23 cellular contexts compared by ENCODE assay signal in genomic region chr3:51588724-51589123, GRCh38. TPM values are rescaled to one million over a fixed set of nuclear protein-coding genes. Genes with fewer than 3 reads are reported as not detected.
DNase-seq lines count a peak whose midpoint lies in the region; ATAC-seq and TF ChIP-seq lines count a peak whose summit lies in the region.
"Had no signal": no experiment of that assay in that cellular context is flagged by ENCODE, and none has a peak within 500 bp of the region (broad histone marks: within the 10 kb centered on the region; RNA-seq: fewer than 3 reads in every experiment).

No MANE protein-coding gene starts in this region.

- H3K9me3 ChIP-seq in left lung, result no peaks in the 10 kb centered on the region
- H3K9me3 ChIP-seq: HAP-1, Peyer's patch, prostate gland had no signal

- H3K27ac Mint-ChIP-seq in activated CD4-positive, alpha-beta memory T cell treated with anti-CD3 and anti-CD28 coated beads, Interleukin-2, amount 10 ng/mL, durations not matched to agents 7 days and 5 days, result peak overlapping the region; percentile 4
- no peak overlapping the region for H3K27ac Mint-ChIP-seq in activated CD4-positive, alpha-beta memory T cell treated with anti-CD3 and anti-CD28 coated beads for 36 hours
- peak overlapping the region; percentile 45 for H3K27ac Mint-ChIP-seq in central memory CD8-positive, alpha-beta T cell (ENCODE audit: low read depth)
- H3K27ac Mint-ChIP-seq in naive thymus-derived CD8-positive, alpha-beta T cell, result peak overlapping the region in 8 of 10 donors; percentile 1 to 91 (median 34)
- peak overlapping the region in 1 of 2 donors; percentile 76 for H3K27ac Mint-ChIP-seq in T-cell
- H3K27ac Mint-ChIP-seq: activated naive CD8-positive, alpha-beta T cell treated with anti-CD3 and anti-CD28 coated beads, Interleukin-2, amount 50 U/mL, for 24 hours; activated T-cell treated with anti-CD3 and anti-CD28 coated beads, Interleukin-2, amount 50 U/mL, for 72 hours had no signal

- peaks cover 29% of the 10 kb centered on the region for H3K36me3 Mint-ChIP-seq in activated CD4-positive, alpha-beta memory T cell treated with anti-CD3 and anti-CD28 coated beads, Interleukin-2, amount 10 ng/mL, durations not matched to agents 7 days and 5 days (ENCODE audit: low read depth)
- peaks cover 11% of the 10 kb centered on the region for H3K36me3 Mint-ChIP-seq in activated CD4-positive, alpha-beta memory T cell treated with anti-CD3 and anti-CD28 coated beads for 36 hours
- H3K36me3 Mint-ChIP-seq in central memory CD8-positive, alpha-beta T cell (ENCODE audit: insufficient read depth), result peaks cover 22% of the 10 kb centered on the region
- peaks cover 0 to 72% (median 18%) of the 10 kb centered on the region in 3 donors for H3K36me3 Mint-ChIP-seq in naive thymus-derived CD8-positive, alpha-beta T cell
- H3K36me3 Mint-ChIP-seq in T-cell, result peaks cover 36% of the 10 kb centered on the region

- H3K27me3 ChIP-seq in left lung, result no peaks in the 10 kb centered on the region
- H3K27me3 ChIP-seq: Peyer's patch had no signal

- ATAC-seq in central memory CD8-positive, alpha-beta T cell (replicated peaks; ENCODE audit: extremely low read depth, poor library complexity, severe bottlenecking), result no peak
- ATAC-seq in naive thymus-derived CD8-positive, alpha-beta T cell, result no peak
- ATAC-seq in T-cell (replicated peaks in 1 of 4) (no peak), left lung (no peak), HG03354 (IDR thresholded peaks at IDR 0.05; ENCODE audit: poor library complexity, severe bottlenecking, unreplicated experiment) (no peak)
- ATAC-seq: activated naive CD8-positive, alpha-beta T cell treated with anti-CD3 and anti-CD28 coated beads, Interleukin-2, amount 50 U/mL, for 24 hours; activated T-cell treated with anti-CD3 and anti-CD28 coated beads, Interleukin-2, amount 50 U/mL, for 72 hours had no signal

- H3K4me1 ChIP-seq in left lung, result peaks cover 0 to 10% of the 10 kb centered on the region in 2 donors
- H3K4me1 ChIP-seq: HAP-1, Peyer's patch, prostate gland had no signal

- intact Hi-C loops in activated CD4-positive, alpha-beta memory T cell treated with anti-CD3 and anti-CD28 coated beads for 36 hours (cut with micrococcal nuclease), result no loop called here
- intact Hi-C loops in left lung (cut with DNase I), result no loop called here

- H3K4me3 ChIP-seq in left lung, result no peak overlapping the region
- H3K4me3 ChIP-seq: HAP-1, Peyer's patch, prostate gland had no signal

- H3K4me3 Mint-ChIP-seq in activated CD4-positive, alpha-beta memory T cell treated with anti-CD3 and anti-CD28 coated beads, Interleukin-2, amount 10 ng/mL, durations not matched to agents 7 days and 5 days, result no peak overlapping the region
- no peak overlapping the region for H3K4me3 Mint-ChIP-seq in activated CD4-positive, alpha-beta memory T cell treated with anti-CD3 and anti-CD28 coated beads for 36 hours
- H3K4me3 Mint-ChIP-seq in central memory CD8-positive, alpha-beta T cell, result no peak overlapping the region
- H3K4me3 Mint-ChIP-seq in naive thymus-derived CD8-positive, alpha-beta T cell, result peak overlapping the region in 2 of 10 donors; percentile 1 to 27
- H3K4me3 Mint-ChIP-seq in T-cell, result peak overlapping the region in 1 of 3 donors; percentile 22
- H3K4me3 Mint-ChIP-seq: activated naive CD8-positive, alpha-beta T cell treated with anti-CD3 and anti-CD28 coated beads, Interleukin-2, amount 50 U/mL, for 24 hours; activated T-cell treated with anti-CD3 and anti-CD28 coated beads, Interleukin-2, amount 50 U/mL, for 72 hours; brain had no signal

- H3K27me3 Mint-ChIP-seq in activated CD4-positive, alpha-beta memory T cell treated with anti-CD3 and anti-CD28 coated beads, Interleukin-2, amount 10 ng/mL, durations not matched to agents 7 days and 5 days, result no peaks in the 10 kb centered on the region
- no peaks in the 10 kb centered on the region for H3K27me3 Mint-ChIP-seq in activated CD4-positive, alpha-beta memory T cell treated with anti-CD3 and anti-CD28 coated beads for 36 hours
- H3K27me3 Mint-ChIP-seq in central memory CD8-positive, alpha-beta T cell, result no peaks in the 10 kb centered on the region
- H3K27me3 Mint-ChIP-seq in naive thymus-derived CD8-positive, alpha-beta T cell, result no peaks in the 10 kb centered on the region
- H3K27me3 Mint-ChIP-seq in T-cell, result no peaks in the 10 kb centered on the region
- H3K27me3 Mint-ChIP-seq: activated naive CD8-positive, alpha-beta T cell treated with anti-CD3 and anti-CD28 coated beads, Interleukin-2, amount 50 U/mL, for 24 hours; brain had no signal

- POLR2A ChIA-PET in activated CD4-positive, alpha-beta memory T cell treated with anti-CD3 and anti-CD28 coated beads, Interleukin-2, amount 10 ng/mL, durations not matched to agents 7 days and 5 days (lab: Charles Lee), result interaction anchor here (1.0 to 1.6 kb wide), 2 partner anchors 15 to 49 kb away, joined by 3 to 5 read pairs; no protein-coding TSS in a partner anchor
- POLR2A ChIA-PET in activated CD4-positive, alpha-beta memory T cell treated with anti-CD3 and anti-CD28 coated beads for 36 hours (lab: Charles Lee), result no interaction called here
- POLR2A ChIA-PET in naive thymus-derived CD8-positive, alpha-beta T cell (lab: Charles Lee), result interaction anchor here (0.7 kb wide), 1 partner anchor 381 kb away, joined by 4 read pairs; no protein-coding TSS in a partner anchor
- POLR2A ChIA-PET in T-cell (lab: Charles Lee), result interaction anchor here in 1 of 2 donors (0.7 kb wide), 1 partner anchor 16 kb away, joined by 3 read pairs; no protein-coding TSS in a partner anchor

- no peak for DNase-seq in activated CD4-positive, alpha-beta memory T cell treated with anti-CD3 and anti-CD28 coated beads, Interleukin-2, amount 10 ng/mL, durations not matched to agents 7 days and 5 days
- DNase-seq in activated CD4-positive, alpha-beta memory T cell treated with anti-CD3 and anti-CD28 coated beads for 36 hours, result no peak
- DNase-seq in Kasumi-1 (lab: John Stamatoyannopoulos, UW) (peak; percentile 92 to 96), T-cell (no peak), left lung (no peak)
- no peak for DNase-seq in central memory CD8-positive, alpha-beta T cell (ENCODE audit: low spot score in 2 of 2)
- no peak for DNase-seq in naive thymus-derived CD8-positive, alpha-beta T cell
- DNase-seq: activated CD4-positive, alpha-beta T cell treated with anti-CD3 and anti-CD28 coated beads, Interleukin-2, amount 50 U/mL, for 4 hours; activated naive CD8-positive, alpha-beta T cell treated with anti-CD3 and anti-CD28 coated beads, Interleukin-2, amount 50 U/mL, for 24 hours; activated T-cell treated with anti-CD3 and anti-CD28 coated beads, Interleukin-2, amount 50 U/mL, for 72 hours; DMS53; glutamatergic neuron; Karpas-422; midbrain; NCI-H1092 treated with DMSO at 0.1 percent for 48 hours; NCI-H2081; Peyer's patch; stimulated activated CD4-positive, alpha-beta T cell treated with anti-CD3 and anti-CD28 coated beads, Interleukin-1b, Interleukin-23, amount 100 ng/mL, for 48 hours; stimulated activated naive CD4-positive, alpha-beta T cell treated with Interleukin-2 at 50 U/mL for 16 hours had no signal

- H3K36me3 ChIP-seq in left lung, result peaks cover 0 to 31% of the 10 kb centered on the region in 2 donors
- H3K36me3 ChIP-seq: prostate gland had no signal

- no peak for TF ChIP-seq CTCF in left lung (IDR thresholded peaks at IDR 0.05)

- no peaks in the 10 kb centered on the region for H3K9me3 Mint-ChIP-seq in activated CD4-positive, alpha-beta memory T cell treated with anti-CD3 and anti-CD28 coated beads, Interleukin-2, amount 10 ng/mL, durations not matched to agents 7 days and 5 days
- no peaks in the 10 kb centered on the region for H3K9me3 Mint-ChIP-seq in activated CD4-positive, alpha-beta memory T cell treated with anti-CD3 and anti-CD28 coated beads for 36 hours
- H3K9me3 Mint-ChIP-seq in central memory CD8-positive, alpha-beta T cell, result no peaks in the 10 kb centered on the region
- no peaks in the 10 kb centered on the region for H3K9me3 Mint-ChIP-seq in naive thymus-derived CD8-positive, alpha-beta T cell
- no peaks in the 10 kb centered on the region for H3K9me3 Mint-ChIP-seq in T-cell
- H3K9me3 Mint-ChIP-seq: activated naive CD8-positive, alpha-beta T cell treated with anti-CD3 and anti-CD28 coated beads, Interleukin-2, amount 50 U/mL, for 24 hours; activated T-cell treated with anti-CD3 and anti-CD28 coated beads, Interleukin-2, amount 50 U/mL, for 72 hours; brain had no signal

- H3K4me1 Mint-ChIP-seq in activated CD4-positive, alpha-beta memory T cell treated with anti-CD3 and anti-CD28 coated beads, Interleukin-2, amount 10 ng/mL, durations not matched to agents 7 days and 5 days, result peaks cover 9% of the 10 kb centered on the region
- peaks cover 5% of the 10 kb centered on the region for H3K4me1 Mint-ChIP-seq in activated CD4-positive, alpha-beta memory T cell treated with anti-CD3 and anti-CD28 coated beads for 36 hours (ENCODE audit: low read depth)
- H3K4me1 Mint-ChIP-seq in central memory CD8-positive, alpha-beta T cell, result peaks cover 14% of the 10 kb centered on the region
- H3K4me1 Mint-ChIP-seq in naive thymus-derived CD8-positive, alpha-beta T cell, result peaks cover 6 to 21% (median 16%) of the 10 kb centered on the region in 4 donors
- peaks cover 14 to 16% (median 16%) of the 10 kb centered on the region in 3 donors for H3K4me1 Mint-ChIP-seq in T-cell

- CTCF ChIA-PET in activated CD4-positive, alpha-beta memory T cell treated with anti-CD3 and anti-CD28 coated beads, Interleukin-2, amount 10 ng/mL, durations not matched to agents 7 days and 5 days (lab: Charles Lee), result interaction anchor here (0.7 to 1.7 kb wide), 2 partner anchors 86 to 231 kb away, joined by 3 to 4 read pairs; no protein-coding TSS in a partner anchor
- CTCF ChIA-PET in activated CD4-positive, alpha-beta memory T cell treated with anti-CD3 and anti-CD28 coated beads for 36 hours (lab: Charles Lee), result interaction anchor here (1.3 to 1.4 kb wide), 2 partner anchors 81 to 87 kb away, joined by 3 read pairs; no protein-coding TSS in a partner anchor
- CTCF ChIA-PET in T-cell (lab: Charles Lee), result no interaction called here

- H3K27ac ChIP-seq in left lung, result no peak overlapping the region
- H3K27ac ChIP-seq: Peyer's patch, prostate gland had no signal

RNA-seq across cellular contexts. Expression of gene RAD54L2, which starts 50.2 kb away (rescaled TPM):
- total RNA-seq in activated CD4-positive, alpha-beta memory T cell treated with anti-CD3 and anti-CD28 coated beads, Interleukin-2, amount 10 ng/mL, durations not matched to agents 7 days and 5 days, result 10 to 100 TPM; 30.4 to 30.5 TPM
- 10 to 100 TPM; 27.6 to 30.0 TPM for total RNA-seq in activated CD4-positive, alpha-beta memory T cell treated with anti-CD3 and anti-CD28 coated beads for 36 hours
- 10 to 100 TPM; 40.5 to 43.4 TPM for total RNA-seq in naive thymus-derived CD8-positive, alpha-beta T cell
- 10 to 100 TPM; 14.1 to 15.6 (median 14.7) TPM for polyA plus RNA-seq in naive thymus-derived CD8-positive, alpha-beta T cell
- total RNA-seq in T-cell, result 10 to 100 TPM; 35.9 to 42.8 (median 39.7) TPM
- total RNA-seq in left lung, result 10 to 100 TPM; 20.6 to 22.9 TPM

Comparison
In these comparisons a context has a peak if more than half of its experiments do, and no peak if none do; other contexts are left out.
1. DNase-seq: peak in Kasumi-1 (2 of 2); none in activated CD4-positive, alpha-beta memory T cell treated with anti-CD3 and anti-CD28 coated beads, Interleukin-2, amount 10 ng/mL, durations not matched to agents 7 days and 5 days (single experiment), activated CD4-positive, alpha-beta memory T cell treated with anti-CD3 and anti-CD28 coated beads for 36 hours (single experiment), central memory CD8-positive, alpha-beta T cell (0 of 2), naive thymus-derived CD8-positive, alpha-beta T cell (0 of 10), T-cell (0 of 34) and left lung (0 of 2).
2. CTCF ChIA-PET loops: an anchor here in activated CD4-positive, alpha-beta memory T cell treated with anti-CD3 and anti-CD28 coated beads, Interleukin-2, amount 10 ng/mL, durations not matched to agents 7 days and 5 days (0.7 to 1.7 kb wide) and activated CD4-positive, alpha-beta memory T cell treated with anti-CD3 and anti-CD28 coated beads for 36 hours (1.3 to 1.4 kb wide); none called in T-cell.